ENCODE assay signal across 1 cellular context in genomic region chr20:46523696-46524328, GRCh38.
TF ChIP-seq lines count a peak whose summit lies in the region.

No MANE protein-coding gene starts in this region.

TF ChIP-seq in HCT116, 20 proteins besides CTCF, POLR2A, EP300 and RAD21 (continued from another document):
- TF ChIP-seq, protein P1, sequence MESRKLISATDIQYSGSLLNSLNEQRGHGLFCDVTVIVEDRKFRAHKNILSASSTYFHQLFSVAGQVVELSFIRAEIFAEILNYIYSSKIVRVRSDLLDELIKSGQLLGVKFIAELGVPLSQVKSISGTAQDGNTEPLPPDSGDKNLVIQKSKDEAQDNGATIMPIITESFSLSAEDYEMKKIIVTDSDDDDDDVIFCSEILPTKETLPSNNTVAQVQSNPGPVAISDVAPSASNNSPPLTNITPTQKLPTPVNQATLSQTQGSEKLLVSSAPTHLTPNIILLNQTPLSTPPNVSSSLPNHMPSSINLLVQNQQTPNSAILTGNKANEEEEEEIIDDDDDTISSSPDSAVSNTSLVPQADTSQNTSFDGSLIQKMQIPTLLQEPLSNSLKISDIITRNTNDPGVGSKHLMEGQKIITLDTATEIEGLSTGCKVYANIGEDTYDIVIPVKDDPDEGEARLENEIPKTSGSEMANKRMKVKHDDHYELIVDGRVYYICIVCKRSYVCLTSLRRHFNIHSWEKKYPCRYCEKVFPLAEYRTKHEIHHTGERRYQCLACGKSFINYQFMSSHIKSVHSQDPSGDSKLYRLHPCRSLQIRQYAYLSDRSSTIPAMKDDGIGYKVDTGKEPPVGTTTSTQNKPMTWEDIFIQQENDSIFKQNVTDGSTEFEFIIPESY (IDR thresholded peaks at IDR 0.05; ENCODE audit: extremely low read depth, insufficient replicate concordance, low read length), result no peak
